In the genomic region with DNA sequence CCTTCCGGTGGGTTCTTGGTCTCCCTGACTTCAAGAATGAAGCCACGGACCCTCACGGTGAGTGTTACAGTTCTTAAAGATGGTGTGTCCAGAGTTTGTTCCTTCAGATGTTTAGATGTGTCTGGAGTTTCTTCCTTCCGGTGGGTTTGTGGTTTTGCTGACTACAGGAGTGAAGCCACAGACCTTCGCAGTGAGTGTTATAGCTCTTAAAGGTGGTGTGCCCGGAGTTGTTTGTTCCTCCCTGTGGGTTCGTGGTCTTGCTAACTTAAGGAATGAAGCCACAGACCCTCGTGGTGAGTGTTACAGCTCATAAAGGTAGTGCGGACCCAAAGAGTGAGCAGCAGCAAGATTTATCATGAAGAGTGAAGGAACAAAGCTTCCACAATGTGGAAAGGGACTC, we compare ENCODE assay signal across 7 cellular contexts.
DNase-seq lines count a peak whose midpoint lies in the region; TF ChIP-seq lines count a peak whose summit lies in the region.
"Not testable (repeated sequence)": the region's sequence is repeated elsewhere in the genome, so short reads cannot be mapped to it uniquely, and the experiment has no call there.

No MANE protein-coding gene starts in this region.

- not testable (repeated sequence) for H3K4me2 ChIP-seq in mesenchymal stem cell (ENCODE audit: low read length, poor library complexity, severe bottlenecking)

- H3K23ac ChIP-seq in mesenchymal stem cell (ENCODE audit: low read length in 2 of 2) = not testable (repeated sequence)

- H3K9me3 Mint-ChIP-seq in activated CD4-positive, alpha-beta T cell treated with anti-CD3 and anti-CD28 coated beads, Interleukin-2, amount 10 ng/mL, durations not matched to agents 24 days and 14 days = not testable (repeated sequence)

- H4K91ac ChIP-seq in mesenchymal stem cell (ENCODE audit: low read length) = peak overlapping the region; percentile 1

- peak overlapping the region; percentile 38 for H2BK15ac ChIP-seq in mesenchymal stem cell (ENCODE audit: low read depth, poor library complexity, severe bottlenecking)

- peak overlapping the region; percentile 50 for H2BK120ac ChIP-seq in mesenchymal stem cell (ENCODE audit: low read depth, low read length)

- H3K36me3 Mint-ChIP-seq in activated CD4-positive, alpha-beta T cell treated with anti-CD3 and anti-CD28 coated beads, Interleukin-2, amount 10 ng/mL, durations not matched to agents 24 days and 14 days (ENCODE audit: low read depth) = not testable (repeated sequence)

- not testable (repeated sequence) for H3K4me3 Mint-ChIP-seq in activated CD4-positive, alpha-beta T cell treated with anti-CD3 and anti-CD28 coated beads, Interleukin-2, amount 10 ng/mL, durations not matched to agents 24 days and 14 days

- intact Hi-C loops in activated CD4-positive, alpha-beta T cell treated with anti-CD3 and anti-CD28 coated beads, Interleukin-2, amount 10 ng/mL, durations not matched to agents 24 days and 14 days (cut with micrococcal nuclease) = not testable (repeated sequence)

- H3K4me3 ChIP-seq in SJSA1; brain microvascular endothelial cell (ENCODE audit: low read depth, low read length); mesenchymal stem cell (ENCODE audit: insufficient read depth in 1 of 2, low read depth in 1 of 2, low read length in 2 of 2): not testable (repeated sequence)

- peak overlapping the region; percentile 70 to 93 for H3K18ac ChIP-seq in mesenchymal stem cell (ENCODE audit: low read depth in 1 of 2, low read length in 2 of 2)

- not testable (repeated sequence) for H2AFZ ChIP-seq in mesenchymal stem cell (ENCODE audit: low read depth, low read length)

- peak overlapping the region; percentile 75 for H3K27ac ChIP-seq in SJSA1
- peak overlapping the region; percentile 98 for H3K27ac ChIP-seq in brain microvascular endothelial cell
- not testable (repeated sequence) for H3K27ac ChIP-seq in mesenchymal stem cell (ENCODE audit: low read length, poor library complexity, severe bottlenecking)

- H3K14ac ChIP-seq in mesenchymal stem cell (ENCODE audit: low read length in 2 of 2) = not testable (repeated sequence)

- H3K27me3 ChIP-seq in SJSA1 (replicated peaks); brain microvascular endothelial cell (replicated peaks); mesenchymal stem cell (ENCODE audit: control insufficient read depth in 1 of 2, insufficient read depth in 1 of 2, low read length in 2 of 2): not testable (repeated sequence)

- H3K27ac Mint-ChIP-seq in activated CD4-positive, alpha-beta T cell treated with anti-CD3 and anti-CD28 coated beads, Interleukin-2, amount 10 ng/mL, durations not matched to agents 24 days and 14 days = not testable (repeated sequence)

- not testable (repeated sequence) for H3K4me1 Mint-ChIP-seq in activated CD4-positive, alpha-beta T cell treated with anti-CD3 and anti-CD28 coated beads, Interleukin-2, amount 10 ng/mL, durations not matched to agents 24 days and 14 days

- DNase-seq in ELR (ENCODE audit: low read depth) (peak; percentile 71), LHCN-M2 (ENCODE audit: low read depth) (peak; percentile 31), NOMO-1 treated with DMSO at 0.1 percent for 48 hours (lab: John Stamatoyannopoulos, UW; ENCODE audit: unreplicated experiment) (peak; percentile 51), SJSA1 (ENCODE audit: low read depth in 1 of 2, low spot score in 2 of 2) (peak; percentile 75 to 76), brain microvascular endothelial cell (peak; percentile 77), mesenchymal stem cell (peak; percentile 81)
- peak; percentile 55 for DNase-seq in activated CD4-positive, alpha-beta T cell treated with anti-CD3 and anti-CD28 coated beads, Interleukin-2, amount 10 ng/mL, durations not matched to agents 24 days and 14 days

- H4K8ac ChIP-seq in mesenchymal stem cell (ENCODE audit: low read length) = peak overlapping the region; percentile 75

- H2BK5ac ChIP-seq in mesenchymal stem cell (ENCODE audit: low read depth, low read length, poor library complexity, severe bottlenecking) = not testable (repeated sequence)

- peak overlapping the region; percentile 37 for H2AK5ac ChIP-seq in mesenchymal stem cell (ENCODE audit: low read length, severe bottlenecking)

- peak overlapping the region; percentile 84 to 96 for H3K4ac ChIP-seq in mesenchymal stem cell (ENCODE audit: low read depth in 1 of 2, low read length in 2 of 2)

- H2BK12ac ChIP-seq in mesenchymal stem cell (ENCODE audit: low read length in 2 of 2) = peak overlapping the region; percentile 88 to 99

- not testable (repeated sequence) for H3K9me3 ChIP-seq in SJSA1 (replicated peaks); mesenchymal stem cell (ENCODE audit: control insufficient read depth, low read length)

- H3K4me1 ChIP-seq in SJSA1 (replicated peaks) (peaks cover 59% of the 10 kb centered on the region), mesenchymal stem cell (ENCODE audit: control insufficient read depth, insufficient read depth, low read depth, low read length) (peaks cover 13% of the 10 kb centered on the region)

- not testable (repeated sequence) for H3K27me3 Mint-ChIP-seq in activated CD4-positive, alpha-beta T cell treated with anti-CD3 and anti-CD28 coated beads, Interleukin-2, amount 10 ng/mL, durations not matched to agents 24 days and 14 days

- not testable (repeated sequence) for H3K9ac ChIP-seq in mesenchymal stem cell (ENCODE audit: low read length)

- not testable (repeated sequence) for H3K79me1 ChIP-seq in mesenchymal stem cell (replicated peaks; ENCODE audit: low read length, poor library complexity, severe bottlenecking)

- H3K36me3 ChIP-seq in SJSA1; brain microvascular endothelial cell (replicated peaks); mesenchymal stem cell (ENCODE audit: control insufficient read depth in 1 of 2, insufficient read depth in 2 of 2, low read depth in 1 of 2, low read length in 2 of 2): not testable (repeated sequence)

- not testable (repeated sequence) for TF ChIP-seq CTCF in brain microvascular endothelial cell (IDR thresholded peaks at IDR 0.05; ENCODE audit: low read depth, low read length, missing control alignments)

- in situ Hi-C loops in brain microvascular endothelial cell (cut with HindIII; ENCODE audit: low pct_ligation_motif_present, low sequenced_read_pairs) = not testable (repeated sequence)

- 8% methylated on average over 9 of the region's 9 CpGs for WGBS in mesenchymal stem cell

Comparison
In these comparisons a context has a peak if more than half of its experiments do, and no peak if none do; other contexts are left out.
1. DNase-seq: peak in every context shown above with its lines; median percentile 81 in mesenchymal stem cell; 77 in brain microvascular endothelial cell; 76 in SJSA1; 71 in ELR; 55 in activated CD4-positive, alpha-beta T cell treated with anti-CD3 and anti-CD28 coated beads, Interleukin-2, amount 10 ng/mL, durations not matched to agents 24 days and 14 days; 51 in NOMO-1 treated with DMSO at 0.1 percent for 48 hours; 31 in LHCN-M2.